ENCODE assay signal across 24 cellular contexts in genomic region chr1:165050246-165050645, GRCh38.
"Had no signal": no experiment of that assay in that cellular context is flagged by ENCODE, and none has a peak within 500 bp of the region (broad histone marks: within the 10 kb centered on the region; RNA-seq: fewer than 3 reads in every experiment).

No MANE protein-coding gene starts in this region.

- ATAC-seq: activated CD4-positive, alpha-beta T cell treated with anti-CD3 and anti-CD28 coated beads for 36 hours; activated T-helper 17 cell treated with anti-CD3 and anti-CD28 coated beads, Interleukin-2, amount 50 U/mL, for 72 hours; left lung; naive thymus-derived CD8-positive, alpha-beta T cell; stimulated activated naive B cell treated with anti-CD40 and anti-IgM and Interleukin-4, amounts not matched to agents 10 μg/mL and 1 μg/mL and 100 μg/mL, for 72 hours had no signal

- H3K9me3 ChIP-seq: left lung, sigmoid colon, testis, upper lobe of left lung had no signal

- H3K4me3 ChIP-seq: coronary artery, left lung, lung, neural progenitor cell, sigmoid colon, testis, upper lobe of left lung had no signal

- DNase-seq: activated B cell treated with CpG ODN at 0.5 μM for 24 hours; activated CD4-positive, alpha-beta T cell treated with anti-CD3 and anti-CD28 coated beads for 36 hours; activated CD4-positive, alpha-beta T cell treated with anti-CD3 and anti-CD28 coated beads, Interleukin-2, amount 50 U/mL, for 4 hours; activated CD8-positive, alpha-beta memory T cell treated with anti-CD3 and anti-CD28 coated beads for 24 hours; activated CD8-positive, alpha-beta memory T cell treated with anti-CD3 and anti-CD28 coated beads, Interleukin-2, amount 50 U/mL, for 4 hours; activated naive CD8-positive, alpha-beta T cell treated with anti-CD3 and anti-CD28 coated beads for 36 hours; activated T-cell treated with anti-CD3 and anti-CD28 coated beads, Interleukin-2, amount 50 U/mL, for 24 hours; amniotic stem cell; cerebellar nuclear complex; kidney; left lung; naive thymus-derived CD8-positive, alpha-beta T cell; retina; sigmoid colon; stimulated activated CD4-positive, alpha-beta T cell treated with anti-CD3 and anti-CD28 coated beads, Interleukin-2, amount 100 ng/mL, for 48 hours; stimulated activated CD8-positive, alpha-beta memory T cell treated with anti-CD3 and anti-CD28 coated beads, Interleukin-4, amount 100 ng/mL, for 48 hours; stimulated activated naive B cell treated with anti-CD40 and anti-IgM and Interleukin-4, amounts not matched to agents 10 μg/mL and 1 μg/mL and 100 μg/mL, for 72 hours; T1000; testis; upper lobe of left lung had no signal

- H3K36me3 ChIP-seq: left lung, neural progenitor cell, sigmoid colon, upper lobe of left lung had no signal

- H3K4me1 ChIP-seq: left lung, sigmoid colon, testis, upper lobe of left lung had no signal

- H3K27ac ChIP-seq: coronary artery, left lung, neural progenitor cell, sigmoid colon, testis, upper lobe of left lung had no signal

- H3K27me3 ChIP-seq: left lung, neural progenitor cell, sigmoid colon, testis, upper lobe of left lung had no signal
